In the genomic region with DNA sequence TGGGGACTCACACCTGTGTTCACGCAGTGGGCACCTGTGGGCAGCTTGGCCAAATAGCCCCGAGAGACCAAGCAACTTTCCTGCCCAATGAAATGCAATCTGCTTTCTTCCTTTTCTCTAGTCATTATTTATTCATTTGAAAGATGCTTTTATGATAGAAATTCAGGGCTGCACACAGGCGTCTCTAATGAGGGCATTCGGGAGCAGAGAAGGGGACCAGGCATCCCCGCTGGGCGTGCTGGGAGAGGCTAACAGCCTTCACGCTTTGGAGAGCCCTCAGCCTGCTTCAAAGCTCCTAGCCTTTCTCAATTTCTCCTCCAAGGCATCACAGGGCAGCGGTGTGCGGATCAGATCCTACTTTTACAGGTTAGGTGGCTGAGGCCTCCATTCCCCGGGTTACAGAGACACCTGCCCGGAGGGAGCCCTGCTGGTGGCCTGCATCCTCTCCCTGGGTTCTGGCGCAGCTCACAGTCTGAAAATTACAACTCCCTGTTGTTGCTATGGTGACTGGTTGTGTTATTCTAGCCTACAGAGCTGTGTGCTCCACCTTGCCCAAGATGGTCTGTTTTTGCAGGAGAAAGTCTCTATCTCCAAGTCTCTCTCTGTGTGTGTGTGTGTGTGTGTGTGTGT, we compare ENCODE assay signal across 1 cellular context.
TF ChIP-seq lines count a peak whose summit lies in the region.

No MANE protein-coding gene starts in this region.

TF ChIP-seq in SK-N-SH, 30 proteins besides CTCF, POLR2A, EP300 and RAD21 (continued from another document):
- TF ChIP-seq FOXJ3 (CRISPR knock-in tag; IDR thresholded peaks at IDR 0.05) (no peak), FOSL2 (IDR thresholded peaks at IDR 0.05; ENCODE audit: borderline replicate concordance, low read depth) (no peak), TCF12 (IDR thresholded peaks at IDR 0.05) (no peak), TAF1 (IDR thresholded peaks at IDR 0.05; ENCODE audit: borderline replicate concordance, low read depth, low read length) (no peak), JUND (IDR thresholded peaks at IDR 0.05) (no peak), POLR2AphosphoS5 (IDR thresholded peaks at IDR 0.05; ENCODE audit: low read depth, low read length) (no peak), YY1 (IDR thresholded peaks at IDR 0.05; ENCODE audit: low read depth) (no peak), NRF1 (IDR thresholded peaks at IDR 0.05; ENCODE audit: low read depth, low read length) (no peak)
- TF ChIP-seq, protein P1, sequence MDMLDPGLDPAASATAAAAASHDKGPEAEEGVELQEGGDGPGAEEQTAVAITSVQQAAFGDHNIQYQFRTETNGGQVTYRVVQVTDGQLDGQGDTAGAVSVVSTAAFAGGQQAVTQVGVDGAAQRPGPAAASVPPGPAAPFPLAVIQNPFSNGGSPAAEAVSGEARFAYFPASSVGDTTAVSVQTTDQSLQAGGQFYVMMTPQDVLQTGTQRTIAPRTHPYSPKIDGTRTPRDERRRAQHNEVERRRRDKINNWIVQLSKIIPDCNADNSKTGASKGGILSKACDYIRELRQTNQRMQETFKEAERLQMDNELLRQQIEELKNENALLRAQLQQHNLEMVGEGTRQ (IDR thresholded peaks at IDR 0.05; ENCODE audit: borderline replicate concordance, low read depth, low read length): no peak
